Comparison of ENCODE assay signal across 8 cellular contexts in genomic region chrX:121709236-121709635, GRCh38.
DNase-seq lines count a peak whose midpoint lies in the region; TF ChIP-seq lines count a peak whose summit lies in the region.
"Not testable (repeated sequence)": the region's sequence is repeated elsewhere in the genome, so short reads cannot be mapped to it uniquely, and the experiment has no call there.

No MANE protein-coding gene starts in this region.

- DNase-seq in A172 (ENCODE audit: low spot score) (peak; percentile 7), EH (ENCODE audit: low read depth) (peak; percentile 53), M059J (ENCODE audit: low read depth) (peak; percentile 20), adipocyte (ENCODE audit: low read depth) (peak; percentile 9), brain microvascular endothelial cell (peak; percentile 1), epithelial cell of esophagus (ENCODE audit: low read depth) (peak; percentile 58), fibroblast of villous mesenchyme (ENCODE audit: low read depth) (peak; percentile 12), renal cortical epithelial cell (ENCODE audit: low read depth) (peak; percentile 8)

- not testable (repeated sequence) for H3K4me3 ChIP-seq in adipocyte (ENCODE audit: low read length); brain microvascular endothelial cell (ENCODE audit: low read depth, low read length); epithelial cell of esophagus (ENCODE audit: low read length); fibroblast of villous mesenchyme (ENCODE audit: low read depth, low read length)

- not testable (repeated sequence) for H3K27me3 ChIP-seq in adipocyte (replicated peaks; ENCODE audit: control insufficient read depth, insufficient read depth, low read length); brain microvascular endothelial cell (replicated peaks)

- not testable (repeated sequence) for H3K27ac ChIP-seq in brain microvascular endothelial cell

- peaks cover 14% of the 10 kb centered on the region for H3K9me3 ChIP-seq in adipocyte (ENCODE audit: control insufficient read depth, low read length)

- not testable (repeated sequence) for H3K36me3 ChIP-seq in adipocyte (ENCODE audit: control insufficient read depth, insufficient read depth, low read length, severe bottlenecking); brain microvascular endothelial cell (replicated peaks)

- in situ Hi-C loops in brain microvascular endothelial cell (cut with HindIII; ENCODE audit: low pct_ligation_motif_present, low sequenced_read_pairs) = not testable (repeated sequence)

- TF ChIP-seq CTCF in brain microvascular endothelial cell (IDR thresholded peaks at IDR 0.05; ENCODE audit: low read depth, low read length, missing control alignments); epithelial cell of esophagus (IDR thresholded peaks at IDR 0.05; ENCODE audit: insufficient read depth, low read depth, low read length, missing control alignments); fibroblast of villous mesenchyme (IDR thresholded peaks at IDR 0.05; ENCODE audit: insufficient read depth, low read depth, low read length): not testable (repeated sequence)

- H3K4me1 ChIP-seq in adipocyte (ENCODE audit: control insufficient read depth, insufficient read depth, low read length) = not testable (repeated sequence)

- H3K9ac ChIP-seq in adipocyte (ENCODE audit: low read length) = not testable (repeated sequence)

Comparison
In these comparisons a context has a peak if more than half of its experiments do, and no peak if none do; other contexts are left out.
1. DNase-seq: peak in every context shown above with its lines; median percentile 58 in epithelial cell of esophagus; 53 in EH; 20 in M059J; 12 in fibroblast of villous mesenchyme; 9 in adipocyte; 8 in renal cortical epithelial cell; 7 in A172; 1 in brain microvascular endothelial cell.